ENCODE assay signal across 9 cellular contexts in the genomic region with DNA sequence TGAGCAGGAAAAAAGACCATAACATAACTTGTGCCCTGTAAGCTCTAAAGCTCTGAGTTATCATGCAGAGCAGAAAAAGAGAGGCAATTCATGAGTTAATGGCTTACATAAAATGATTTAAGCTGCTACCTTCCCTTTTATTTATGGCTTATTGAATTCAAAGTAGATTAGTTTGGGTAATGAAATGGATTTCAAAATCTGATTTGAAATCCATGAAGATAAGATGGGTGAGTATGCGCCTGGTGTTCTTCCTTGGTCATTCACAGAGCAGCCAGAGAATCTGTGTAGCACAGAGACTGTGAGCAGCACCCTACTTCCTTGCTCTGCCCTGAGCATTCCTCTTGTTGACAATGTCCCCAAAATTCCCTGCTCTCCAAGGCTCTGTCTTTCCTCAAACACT.
"Had no signal": no experiment of that assay in that cellular context is flagged by ENCODE, and none has a peak within 500 bp of the region (broad histone marks: within the 10 kb centered on the region; RNA-seq: fewer than 3 reads in every experiment).

No MANE protein-coding gene starts in this region.

- H3K4me1 ChIP-seq: HAP-1 had no signal

- H3K4me3 Mint-ChIP-seq: GM23338, H9, HFFc6 had no signal

- ATAC-seq: GM23338, HCT116 had no signal

- H3K9me3 ChIP-seq: HAP-1 had no signal

- DNase-seq: GM23248, GOT3, H7, H9, HCEC 1CT, HFFc6 had no signal

- H2AFZ ChIP-seq: GM23248, GM23338 had no signal

- H3K36me3 ChIP-seq: HAP-1 had no signal

- H3K4me2 ChIP-seq: GM23338 had no signal

- H3K9me3 Mint-ChIP-seq: GM23338, H9, HFFc6 had no signal

- H3K4me3 ChIP-seq: GM23248, GM23338, HAP-1 had no signal

- H3K27ac Mint-ChIP-seq: GM23338, H9, HFFc6 had no signal

- H3K9ac ChIP-seq: GM23248 had no signal

- H3K27ac ChIP-seq: GM23248 had no signal
